ENCODE assay signal across 14 cellular contexts in genomic region chr2:12948231-12948962, GRCh38.
DNase-seq lines count a peak whose midpoint lies in the region; ATAC-seq and TF ChIP-seq lines count a peak whose summit lies in the region.
"Had no signal": no experiment of that assay in that cellular context is flagged by ENCODE, and none has a peak within 500 bp of the region (broad histone marks: within the 10 kb centered on the region; RNA-seq: fewer than 3 reads in every experiment).

No MANE protein-coding gene starts in this region.

- peaks cover 0 to 8% (median 0%) of the 10 kb centered on the region in 4 donors for H3K4me1 ChIP-seq in upper lobe of left lung

- no peaks in the 10 kb centered on the region for H3K27me3 ChIP-seq in upper lobe of left lung

- no peaks in the 10 kb centered on the region for H3K36me3 ChIP-seq in upper lobe of left lung
- H3K36me3 ChIP-seq: heart right ventricle had no signal

- DNase-seq in AG20443 (ENCODE audit: low spot score) = peak; percentile 30
- peak; percentile 39 for DNase-seq in fibroblast of pulmonary artery (ENCODE audit: low read depth)
- DNase-seq in NCI-H2107 (lab: John Stamatoyannopoulos, UW) = no peak
- no peak for DNase-seq in HT-29 (ENCODE audit: low spot score)
- DNase-seq in upper lobe of left lung = no peak
- DNase-seq: activated effector memory CD4-positive, alpha-beta T cell treated with Interleukin-2 at 50 U/mL for 16 hours; effector memory CD4-positive, alpha-beta T cell; heart right ventricle; Kasumi-1; NCI-H2081; right cardiac atrium had no signal

- TF ChIP-seq CTCF in fibroblast of pulmonary artery (IDR thresholded peaks at IDR 0.05; ENCODE audit: low read length, missing control alignments) (no peak), upper lobe of left lung (IDR thresholded peaks at IDR 0.05) (no peak)

- ATAC-seq in GM18867 (IDR thresholded peaks at IDR 0.05; ENCODE audit: unreplicated experiment) (peak; percentile 19), HG02840 (IDR thresholded peaks at IDR 0.05; ENCODE audit: low FRiP score, unreplicated experiment) (no peak), upper lobe of left lung (ENCODE audit: low FRiP score in 2 of 2) (no peak)
- ATAC-seq: heart right ventricle had no signal

- H3K27ac ChIP-seq in upper lobe of left lung = no peak overlapping the region

- H3K4me3 ChIP-seq in fibroblast of pulmonary artery (replicated peaks; ENCODE audit: low read depth, low read length) = no peak overlapping the region
- no peak overlapping the region for H3K4me3 ChIP-seq in upper lobe of left lung
- H3K4me3 ChIP-seq: heart right ventricle had no signal

- no peak for TF ChIP-seq EP300 in upper lobe of left lung (IDR thresholded peaks at IDR 0.05)

- whole genome bisulfite sequencing in upper lobe of left lung, 2 donors = 54 to 55% methylated on average over 6 to 9 of the region's 9 CpGs

- TF ChIP-seq POLR2A in upper lobe of left lung (IDR thresholded peaks at IDR 0.05) = no peak

- H3K9me3 ChIP-seq in upper lobe of left lung = no peaks in the 10 kb centered on the region
- H3K9me3 ChIP-seq: heart right ventricle had no signal

TF ChIP-seq in PFSK-1, 5 proteins besides CTCF, POLR2A, EP300 and RAD21:
- TF ChIP-seq TAF1 (IDR thresholded peaks at IDR 0.05; ENCODE audit: borderline replicate concordance, insufficient read depth, low read length) = no peak
- TF ChIP-seq FOXP2 (optimal IDR thresholded peaks at IDR 0.05; ENCODE audit: borderline replicate concordance, extremely low read depth, extremely low read length, insufficient read depth) = peak; percentile 79

Comparison
In these comparisons a context has a peak if more than half of its experiments do, and no peak if none do; other contexts are left out.
1. DNase-seq: peak in AG20443 (single experiment) and fibroblast of pulmonary artery (single experiment); none in NCI-H2107 (single experiment), HT-29 (single experiment) and upper lobe of left lung (0 of 2).